In genomic region chr5:87127956-87128687, GRCh38 we compare ENCODE assay signal across 1 cellular context.
TF ChIP-seq lines count a peak whose summit lies in the region.

No MANE protein-coding gene starts in this region.

TF ChIP-seq in IMR-90, 13 proteins besides CTCF, POLR2A, EP300 and RAD21:
- TF ChIP-seq BHLHE40 (IDR thresholded peaks at IDR 0.05; ENCODE audit: low read depth, low read length) = no peak
- no peak for TF ChIP-seq MAFK (IDR thresholded peaks at IDR 0.05; ENCODE audit: low read depth, low read length)
- no peak for TF ChIP-seq FOS (IDR thresholded peaks at IDR 0.05; ENCODE audit: low read depth, low read length)
